Comparison of ENCODE assay signal across 9 cellular contexts in genomic region chr12:94561943-94562411, GRCh38.
DNase-seq lines count a peak whose midpoint lies in the region; ATAC-seq lines count a peak whose summit lies in the region.
"Had no signal": no experiment of that assay in that cellular context is flagged by ENCODE, and none has a peak within 500 bp of the region (broad histone marks: within the 10 kb centered on the region; RNA-seq: fewer than 3 reads in every experiment).

No MANE protein-coding gene starts in this region.

- in situ Hi-C loops in Caki2 (cut with HindIII; ENCODE audit: low pct_unique_long_range_greater_than_20kb, low sequenced_read_pairs) = no loop called here

- H3K9me3 ChIP-seq in neuronal stem cell (replicated peaks in 1 of 2; ENCODE audit: control insufficient read depth in 2 of 2, insufficient read depth in 1 of 2, low read depth in 1 of 2, low read length in 2 of 2) = no peaks in the 10 kb centered on the region

- no peak overlapping the region for H3K27ac ChIP-seq in neuronal stem cell (replicated peaks; ENCODE audit: low read length)
- H3K27ac ChIP-seq: HL-60 had no signal

- peak overlapping the region; percentile 44 for H3K18ac ChIP-seq in neuronal stem cell (ENCODE audit: low read length)

- no peak overlapping the region for H4K8ac ChIP-seq in neuronal stem cell (ENCODE audit: low read depth, low read length)

- ATAC-seq in HG03108 (IDR thresholded peaks at IDR 0.05; ENCODE audit: unreplicated experiment) = peak; percentile 72

- H2BK12ac ChIP-seq in neuronal stem cell (ENCODE audit: low read length) = no peak overlapping the region

- H2AK5ac ChIP-seq in neuronal stem cell (ENCODE audit: low read depth, low read length) = no peak overlapping the region

- no peaks in the 10 kb centered on the region for H3K36me3 ChIP-seq in neuronal stem cell (replicated peaks in 1 of 2; ENCODE audit: control insufficient read depth in 2 of 2, insufficient read depth in 2 of 2, low read length in 2 of 2)

- H2BK5ac ChIP-seq in neuronal stem cell (ENCODE audit: low read length) = no peak overlapping the region

- WGBS in neuronal stem cell (ENCODE audit: extremely low coverage in 2 of 2, insufficient read length in 2 of 2, insufficient replicate concordance in 1 of 2), 2 donors = no CpG with 5 or more reads among the region's 11 CpGs

- H3K4ac ChIP-seq in neuronal stem cell (ENCODE audit: low read length) = no peak overlapping the region

- H2BK120ac ChIP-seq in neuronal stem cell (ENCODE audit: low read depth, low read length) = no peak overlapping the region

- H3K27me3 ChIP-seq in neuronal stem cell (ENCODE audit: control insufficient read depth in 3 of 3, insufficient read depth in 3 of 3, low read depth in 1 of 3, low read length in 3 of 3) = peaks cover 0 to 7% (median 0%) of the 10 kb centered on the region in 3 experiments

- DNase-seq in Caki2 (ENCODE audit: low read depth) = peak; percentile 57
- DNase-seq in GM19240 (ENCODE audit: insufficient read length, low spot score) = peak; percentile 30
- DNase-seq in anterior cingulate cortex (lab: John Stamatoyannopoulos, UW) = peak in 54 of 58 donors; percentile 19 to 91 (median 74)
- DNase-seq in neuronal stem cell (ENCODE audit: low spot score) = no peak
- no peak for DNase-seq in NCI-H2081 treated with DMSO at 0.1 percent for 48 hours (lab: John Stamatoyannopoulos, UW)
- DNase-seq in DMS114 treated with DMSO at 0.1 percent for 48 hours (lab: John Stamatoyannopoulos, UW; ENCODE audit: unreplicated experiment) = no peak
- DNase-seq in kidney glomerular epithelial cell (lab: John Stamatoyannopoulos, UW) = no peak

- no peak overlapping the region for H3K4me2 ChIP-seq in neuronal stem cell (ENCODE audit: insufficient read depth, low read length, poor library complexity, severe bottlenecking)

- no peak overlapping the region for H3K4me3 ChIP-seq in neuronal stem cell (ENCODE audit: low read length in 2 of 2)

- H3K9ac ChIP-seq in neuronal stem cell (ENCODE audit: low read depth, low read length, poor library complexity) = no peak overlapping the region

- H3K79me1 ChIP-seq in neuronal stem cell (ENCODE audit: low read depth, low read length) = no peaks in the 10 kb centered on the region

- H2AFZ ChIP-seq in neuronal stem cell (ENCODE audit: low read length) = peak overlapping the region; percentile 56

- H3K23ac ChIP-seq in neuronal stem cell (ENCODE audit: low read depth, low read length, poor library complexity) = no peak overlapping the region

- peaks cover 9 to 13% of the 10 kb centered on the region in 2 donors for H3K4me1 ChIP-seq in neuronal stem cell (ENCODE audit: control insufficient read depth in 2 of 2, insufficient read depth in 1 of 2, low read depth in 1 of 2, low read length in 2 of 2)

- H4K91ac ChIP-seq in neuronal stem cell (ENCODE audit: low read depth, low read length, poor library complexity) = no peak overlapping the region

- no peak overlapping the region for H3K14ac ChIP-seq in neuronal stem cell (ENCODE audit: low read length)

- H2BK15ac ChIP-seq in neuronal stem cell (ENCODE audit: low read length) = no peak overlapping the region

Comparison
In these comparisons a context has a peak if more than half of its experiments do, and no peak if none do; other contexts are left out.
1. DNase-seq: peak in Caki2 (single experiment), GM19240 (single experiment) and anterior cingulate cortex (54 of 58); none in neuronal stem cell (single experiment), NCI-H2081 treated with DMSO at 0.1 percent for 48 hours (single experiment), DMS114 treated with DMSO at 0.1 percent for 48 hours (single experiment) and kidney glomerular epithelial cell (single experiment).